In the genomic region with DNA sequence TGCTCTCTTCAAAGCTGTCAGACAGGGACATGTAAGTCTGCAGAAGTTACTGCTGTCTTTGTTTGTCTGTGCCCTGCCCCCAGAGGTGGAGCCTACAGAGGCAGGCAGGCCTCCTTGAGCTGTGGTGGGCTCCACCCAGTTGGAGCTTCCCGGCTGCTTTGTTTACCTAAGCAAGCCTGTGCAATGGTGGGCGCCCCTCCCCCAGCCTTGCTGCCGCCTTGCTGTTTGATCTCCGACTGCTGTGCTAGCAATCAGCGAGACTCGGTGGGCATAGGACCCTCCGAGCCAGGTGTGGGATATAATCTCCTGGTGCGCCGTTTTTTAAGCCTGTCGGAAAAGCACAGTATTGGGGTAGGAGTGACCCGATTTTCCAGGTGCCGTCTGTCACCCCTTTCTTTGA, we compare ENCODE assay signal across 14 cellular contexts. TPM values are rescaled to one million over a fixed set of nuclear protein-coding genes. Genes with fewer than 3 reads are reported as not detected.
"Had no signal": no experiment of that assay in that cellular context is flagged by ENCODE, and none has a peak within 500 bp of the region (broad histone marks: within the 10 kb centered on the region; RNA-seq: fewer than 3 reads in every experiment).

No MANE protein-coding gene starts in this region.

RNA-seq across cellular contexts. Expression of gene WFDC13, which starts 8.5 kb away (rescaled TPM):
- total RNA-seq: activated B cell treated with CpG ODN at 0.5 μM for 24 hours; activated CD4-positive, alpha-beta memory T cell treated with anti-CD3 and anti-CD28 coated beads for 36 hours; activated CD4-positive, alpha-beta memory T cell treated with anti-CD3 and anti-CD28 coated beads, Interleukin-2, amount 10 ng/mL, durations not matched to agents 7 days and 5 days; activated CD4-positive, alpha-beta T cell treated with anti-CD3 and anti-CD28 coated beads for 36 hours; activated CD4-positive, alpha-beta T cell treated with anti-CD3 and anti-CD28 coated beads, Interleukin-2, amount 10 ng/mL, durations not matched to agents 24 days and 14 days; activated CD4-positive, alpha-beta T cell treated with anti-CD3 and anti-CD28 coated beads, Interleukin-2, amount 10 ng/mL, durations not matched to agents 7 days and 5 days; activated CD8-positive, alpha-beta memory T cell treated with anti-CD3 and anti-CD28 coated beads for 36 hours; activated CD8-positive, alpha-beta memory T cell treated with anti-CD3 and anti-CD28 coated beads, Interleukin-2, amount 10 ng/mL, durations not matched to agents 7 days and 5 days; activated CD8-positive, alpha-beta T cell treated with anti-CD3 and anti-CD28 coated beads for 36 hours; activated CD8-positive, alpha-beta T cell treated with anti-CD3 and anti-CD28 coated beads, Interleukin-2, amount 10 ng/mL, durations not matched to agents 7 days and 5 days; T-helper 1 cell treated with Interleukin-12 subunit alpha and Interleukin-12 subunit beta and Interleukin-4 antibody, amounts not matched to agents 30 ng/mL and 1 ng/mL, for 36 hours; T-helper 17 cell; T-helper 2 cell treated with Interferon-gamma antibody and Interleukin-4, amounts not matched to agents 100 ng/mL and 5 ng/mL, for 36 hours; WTC11 had no signal

RNA-seq across cellular contexts. Expression of gene WFDC10B, which starts 11.5 kb away (rescaled TPM):
- total RNA-seq: activated B cell treated with CpG ODN at 0.5 μM for 24 hours; activated CD4-positive, alpha-beta memory T cell treated with anti-CD3 and anti-CD28 coated beads for 36 hours; activated CD4-positive, alpha-beta memory T cell treated with anti-CD3 and anti-CD28 coated beads, Interleukin-2, amount 10 ng/mL, durations not matched to agents 7 days and 5 days; activated CD4-positive, alpha-beta T cell treated with anti-CD3 and anti-CD28 coated beads for 36 hours; activated CD4-positive, alpha-beta T cell treated with anti-CD3 and anti-CD28 coated beads, Interleukin-2, amount 10 ng/mL, durations not matched to agents 24 days and 14 days; activated CD4-positive, alpha-beta T cell treated with anti-CD3 and anti-CD28 coated beads, Interleukin-2, amount 10 ng/mL, durations not matched to agents 7 days and 5 days; activated CD8-positive, alpha-beta memory T cell treated with anti-CD3 and anti-CD28 coated beads for 36 hours; activated CD8-positive, alpha-beta memory T cell treated with anti-CD3 and anti-CD28 coated beads, Interleukin-2, amount 10 ng/mL, durations not matched to agents 7 days and 5 days; activated CD8-positive, alpha-beta T cell treated with anti-CD3 and anti-CD28 coated beads for 36 hours; activated CD8-positive, alpha-beta T cell treated with anti-CD3 and anti-CD28 coated beads, Interleukin-2, amount 10 ng/mL, durations not matched to agents 7 days and 5 days; T-helper 1 cell treated with Interleukin-12 subunit alpha and Interleukin-12 subunit beta and Interleukin-4 antibody, amounts not matched to agents 30 ng/mL and 1 ng/mL, for 36 hours; T-helper 17 cell; T-helper 2 cell treated with Interferon-gamma antibody and Interleukin-4, amounts not matched to agents 100 ng/mL and 5 ng/mL, for 36 hours had no signal

RNA-seq across cellular contexts. Expression of gene WFDC11, which starts 23.3 kb away (rescaled TPM):
- total RNA-seq: activated B cell treated with CpG ODN at 0.5 μM for 24 hours; activated CD4-positive, alpha-beta memory T cell treated with anti-CD3 and anti-CD28 coated beads for 36 hours; activated CD4-positive, alpha-beta memory T cell treated with anti-CD3 and anti-CD28 coated beads, Interleukin-2, amount 10 ng/mL, durations not matched to agents 7 days and 5 days; activated CD4-positive, alpha-beta T cell treated with anti-CD3 and anti-CD28 coated beads for 36 hours; activated CD4-positive, alpha-beta T cell treated with anti-CD3 and anti-CD28 coated beads, Interleukin-2, amount 10 ng/mL, durations not matched to agents 24 days and 14 days; activated CD4-positive, alpha-beta T cell treated with anti-CD3 and anti-CD28 coated beads, Interleukin-2, amount 10 ng/mL, durations not matched to agents 7 days and 5 days; activated CD8-positive, alpha-beta memory T cell treated with anti-CD3 and anti-CD28 coated beads for 36 hours; activated CD8-positive, alpha-beta memory T cell treated with anti-CD3 and anti-CD28 coated beads, Interleukin-2, amount 10 ng/mL, durations not matched to agents 7 days and 5 days; activated CD8-positive, alpha-beta T cell treated with anti-CD3 and anti-CD28 coated beads for 36 hours; activated CD8-positive, alpha-beta T cell treated with anti-CD3 and anti-CD28 coated beads, Interleukin-2, amount 10 ng/mL, durations not matched to agents 7 days and 5 days; T-helper 1 cell treated with Interleukin-12 subunit alpha and Interleukin-12 subunit beta and Interleukin-4 antibody, amounts not matched to agents 30 ng/mL and 1 ng/mL, for 36 hours; T-helper 17 cell; T-helper 2 cell treated with Interferon-gamma antibody and Interleukin-4, amounts not matched to agents 100 ng/mL and 5 ng/mL, for 36 hours; WTC11 had no signal

RNA-seq across cellular contexts. Expression of gene SPINT4, which starts 28.8 kb away (rescaled TPM):
- total RNA-seq: activated B cell treated with CpG ODN at 0.5 μM for 24 hours; activated CD4-positive, alpha-beta memory T cell treated with anti-CD3 and anti-CD28 coated beads for 36 hours; activated CD4-positive, alpha-beta memory T cell treated with anti-CD3 and anti-CD28 coated beads, Interleukin-2, amount 10 ng/mL, durations not matched to agents 7 days and 5 days; activated CD4-positive, alpha-beta T cell treated with anti-CD3 and anti-CD28 coated beads for 36 hours; activated CD4-positive, alpha-beta T cell treated with anti-CD3 and anti-CD28 coated beads, Interleukin-2, amount 10 ng/mL, durations not matched to agents 24 days and 14 days; activated CD4-positive, alpha-beta T cell treated with anti-CD3 and anti-CD28 coated beads, Interleukin-2, amount 10 ng/mL, durations not matched to agents 7 days and 5 days; activated CD8-positive, alpha-beta memory T cell treated with anti-CD3 and anti-CD28 coated beads for 36 hours; activated CD8-positive, alpha-beta memory T cell treated with anti-CD3 and anti-CD28 coated beads, Interleukin-2, amount 10 ng/mL, durations not matched to agents 7 days and 5 days; activated CD8-positive, alpha-beta T cell treated with anti-CD3 and anti-CD28 coated beads for 36 hours; activated CD8-positive, alpha-beta T cell treated with anti-CD3 and anti-CD28 coated beads, Interleukin-2, amount 10 ng/mL, durations not matched to agents 7 days and 5 days; T-helper 1 cell treated with Interleukin-12 subunit alpha and Interleukin-12 subunit beta and Interleukin-4 antibody, amounts not matched to agents 30 ng/mL and 1 ng/mL, for 36 hours; T-helper 17 cell; T-helper 2 cell treated with Interferon-gamma antibody and Interleukin-4, amounts not matched to agents 100 ng/mL and 5 ng/mL, for 36 hours; WTC11 had no signal
